10 cellular contexts compared by ENCODE assay signal in genomic region chr4:99821918-99822503, GRCh38. TPM values are rescaled to one million over a fixed set of nuclear protein-coding genes. Genes with fewer than 3 reads are reported as not detected.
DNase-seq lines count a peak whose midpoint lies in the region; ATAC-seq, FAIRE-seq and TF ChIP-seq lines count a peak whose summit lies in the region.
"Had no signal": no experiment of that assay in that cellular context is flagged by ENCODE, and none has a peak within 500 bp of the region (broad histone marks: within the 10 kb centered on the region; RNA-seq: fewer than 3 reads in every experiment).

No MANE protein-coding gene starts in this region.

- H3K4me2 ChIP-seq in neuronal stem cell (ENCODE audit: insufficient read depth, low read length, poor library complexity, severe bottlenecking), result no peak overlapping the region

- peak in 1 of 2 donors; percentile 24 for ATAC-seq in CD4-positive, CD25-positive, alpha-beta regulatory T cell (ENCODE audit: low read depth in 2 of 2)
- ATAC-seq in GM19438 (IDR thresholded peaks at IDR 0.05; ENCODE audit: low read depth, unreplicated experiment), result peak; percentile 77
- peak; percentile 83 for ATAC-seq in HG03139 (IDR thresholded peaks at IDR 0.05; ENCODE audit: unreplicated experiment)

- H3K36me3 ChIP-seq in CD4-positive, CD25-positive, alpha-beta regulatory T cell (ENCODE audit: control insufficient read depth, insufficient read depth, low read length), result peaks cover 2% of the 10 kb centered on the region
- no peaks in the 10 kb centered on the region for H3K36me3 ChIP-seq in neuronal stem cell (replicated peaks in 1 of 2; ENCODE audit: control insufficient read depth in 2 of 2, insufficient read depth in 2 of 2, low read length in 2 of 2)

- no peaks in the 10 kb centered on the region for H3K27me3 ChIP-seq in CD4-positive, CD25-positive, alpha-beta regulatory T cell (ENCODE audit: control insufficient read depth, insufficient read depth, low read length)
- H3K27me3 ChIP-seq in neuronal stem cell (ENCODE audit: control insufficient read depth in 3 of 3, insufficient read depth in 3 of 3, low read depth in 1 of 3, low read length in 3 of 3), result peaks cover 0 to 3% (median 0%) of the 10 kb centered on the region in 3 experiments

- H2BK15ac ChIP-seq in neuronal stem cell (ENCODE audit: low read length), result no peak overlapping the region

- H2BK120ac ChIP-seq in neuronal stem cell (ENCODE audit: low read depth, low read length), result no peak overlapping the region

- WGBS in neuronal stem cell (ENCODE audit: extremely low coverage in 2 of 2, insufficient read length in 2 of 2, insufficient replicate concordance in 1 of 2), 2 donors, result no CpG with 5 or more reads among the region's 4 CpGs

- peak overlapping the region; percentile 4 to 92 (median 38) for H3K27ac Mint-ChIP-seq in CD4-positive, CD25-positive, alpha-beta regulatory T cell
- H3K27ac Mint-ChIP-seq in T-helper 2 cell treated with Interferon-gamma antibody and Interleukin-4, amounts not matched to agents 5 μg/mL and 100 μg/mL, for 36 hours, result peak overlapping the region; percentile 79

- H2BK5ac ChIP-seq in neuronal stem cell (ENCODE audit: low read length), result no peak overlapping the region

- H3K36me3 Mint-ChIP-seq in CD4-positive, CD25-positive, alpha-beta regulatory T cell, result peaks cover 21% of the 10 kb centered on the region
- peaks cover 42% of the 10 kb centered on the region for H3K36me3 Mint-ChIP-seq in T-helper 2 cell treated with Interferon-gamma antibody and Interleukin-4, amounts not matched to agents 5 μg/mL and 100 μg/mL, for 36 hours (ENCODE audit: low read depth)

- no peak overlapping the region for H3K27ac ChIP-seq in CD4-positive, CD25-positive, alpha-beta regulatory T cell (ENCODE audit: insufficient read depth, low read length, poor library complexity, severe bottlenecking)
- H3K27ac ChIP-seq in neuronal stem cell (replicated peaks; ENCODE audit: low read length), result no peak overlapping the region

- H2BK12ac ChIP-seq in neuronal stem cell (ENCODE audit: low read length), result no peak overlapping the region

- no peak overlapping the region for H3K4ac ChIP-seq in neuronal stem cell (ENCODE audit: low read length)

- no peak overlapping the region for H3K14ac ChIP-seq in neuronal stem cell (ENCODE audit: low read length)

- peak overlapping the region in 2 of 4 donors; percentile 65 to 78 for H3K4me3 Mint-ChIP-seq in CD4-positive, CD25-positive, alpha-beta regulatory T cell
- peak overlapping the region; percentile 37 for H3K4me3 Mint-ChIP-seq in T-helper 2 cell treated with Interferon-gamma antibody and Interleukin-4, amounts not matched to agents 5 μg/mL and 100 μg/mL, for 36 hours

- H3K23ac ChIP-seq in neuronal stem cell (ENCODE audit: low read depth, low read length, poor library complexity), result no peak overlapping the region

- DNase-seq in CD4-positive, CD25-positive, alpha-beta regulatory T cell, result peak in 1 of 3 donors; percentile 23
- no peak for DNase-seq in T-helper 2 cell treated with Interferon-gamma antibody and Interleukin-4, amounts not matched to agents 5 μg/mL and 100 μg/mL, for 36 hours (ENCODE audit: low spot score)
- DNase-seq in SHP77 (lab: John Stamatoyannopoulos, UW) (no peak), neuronal stem cell (ENCODE audit: low spot score) (no peak), D721Med (ENCODE audit: insufficient read length, low spot score) (no peak)
- DNase-seq in central memory CD4-positive, alpha-beta T cell, result no peak
- DNase-seq: DMS153, NCI-H146 had no signal

- H3K9ac ChIP-seq in neuronal stem cell (ENCODE audit: low read depth, low read length, poor library complexity), result no peak overlapping the region

- H2AFZ ChIP-seq in neuronal stem cell (ENCODE audit: low read length), result no peak overlapping the region

- no peaks in the 10 kb centered on the region for H3K9me3 ChIP-seq in CD4-positive, CD25-positive, alpha-beta regulatory T cell (ENCODE audit: control insufficient read depth in 2 of 2, low read length in 2 of 2)
- no peaks in the 10 kb centered on the region for H3K9me3 ChIP-seq in neuronal stem cell (replicated peaks in 1 of 2; ENCODE audit: control insufficient read depth in 2 of 2, insufficient read depth in 1 of 2, low read depth in 1 of 2, low read length in 2 of 2)

- H3K4me1 ChIP-seq in CD4-positive, CD25-positive, alpha-beta regulatory T cell (ENCODE audit: control insufficient read depth, insufficient read depth, low read length, poor library complexity, severe bottlenecking), result peaks cover 51% of the 10 kb centered on the region
- H3K4me1 ChIP-seq in neuronal stem cell (ENCODE audit: control insufficient read depth in 2 of 2, insufficient read depth in 1 of 2, low read depth in 1 of 2, low read length in 2 of 2), result peaks cover 3 to 8% of the 10 kb centered on the region in 2 donors

- peaks cover 46 to 82% (median 69%) of the 10 kb centered on the region in 4 donors for H3K4me1 Mint-ChIP-seq in CD4-positive, CD25-positive, alpha-beta regulatory T cell
- peaks cover 65% of the 10 kb centered on the region for H3K4me1 Mint-ChIP-seq in T-helper 2 cell treated with Interferon-gamma antibody and Interleukin-4, amounts not matched to agents 5 μg/mL and 100 μg/mL, for 36 hours (ENCODE audit: low read depth)

- no peak for TF ChIP-seq CTCF in D721Med (IDR thresholded peaks at IDR 0.05; ENCODE audit: insufficient read depth, missing control alignments)

- no peak overlapping the region for H4K91ac ChIP-seq in neuronal stem cell (ENCODE audit: low read depth, low read length, poor library complexity)

- H2AK5ac ChIP-seq in neuronal stem cell (ENCODE audit: low read depth, low read length), result no peak overlapping the region

- H3K18ac ChIP-seq in neuronal stem cell (ENCODE audit: low read length), result no peak overlapping the region

- peak overlapping the region; percentile 91 for H3K4me3 ChIP-seq in CD4-positive, CD25-positive, alpha-beta regulatory T cell (ENCODE audit: low read depth, low read length)
- no peak overlapping the region for H3K4me3 ChIP-seq in neuronal stem cell (ENCODE audit: low read length in 2 of 2)

- no peaks in the 10 kb centered on the region for H3K79me1 ChIP-seq in neuronal stem cell (ENCODE audit: low read depth, low read length)

- H3K27me3 Mint-ChIP-seq in CD4-positive, CD25-positive, alpha-beta regulatory T cell, result no peaks in the 10 kb centered on the region
- no peaks in the 10 kb centered on the region for H3K27me3 Mint-ChIP-seq in T-helper 2 cell treated with Interferon-gamma antibody and Interleukin-4, amounts not matched to agents 5 μg/mL and 100 μg/mL, for 36 hours (ENCODE audit: low read depth)

- FAIRE-seq in D721Med (lab: Jason Lieb, UNC), result no peak

- no peak overlapping the region for H4K8ac ChIP-seq in neuronal stem cell (ENCODE audit: low read depth, low read length)

- no peaks in the 10 kb centered on the region for H3K9me3 Mint-ChIP-seq in CD4-positive, CD25-positive, alpha-beta regulatory T cell
- H3K9me3 Mint-ChIP-seq in T-helper 2 cell treated with Interferon-gamma antibody and Interleukin-4, amounts not matched to agents 5 μg/mL and 100 μg/mL, for 36 hours, result no peaks in the 10 kb centered on the region

RNA-seq across cellular contexts. Expression of gene DAPP1, which starts 5.4 kb away (rescaled TPM):
- 29.8 TPM for total RNA-seq in CD4-positive, CD25-positive, alpha-beta regulatory T cell
- 10 to 100 TPM; 25.0 to 42.8 (median 31.7) TPM for polyA plus RNA-seq in CD4-positive, CD25-positive, alpha-beta regulatory T cell
- polyA plus RNA-seq in neuronal stem cell (2013, experiment 1 of 2), result not detected
- not detected for polyA plus RNA-seq in neuronal stem cell (2013, experiment 2 of 2)
